9 cellular contexts compared by ENCODE assay signal in genomic region chr17:57947369-57947768, GRCh38. TPM values are rescaled to one million over a fixed set of nuclear protein-coding genes. Genes with fewer than 3 reads are reported as not detected.
DNase-seq lines count a peak whose midpoint lies in the region; ATAC-seq and TF ChIP-seq lines count a peak whose summit lies in the region.
"Had no signal": no experiment of that assay in that cellular context is flagged by ENCODE, and none has a peak within 500 bp of the region (broad histone marks: within the 10 kb centered on the region; RNA-seq: fewer than 3 reads in every experiment).

No MANE protein-coding gene starts in this region.

- H3K27me3 ChIP-seq in gastroesophageal sphincter (no peaks in the 10 kb centered on the region), smooth muscle cell (ENCODE audit: low read depth) (no peaks in the 10 kb centered on the region)

- H3K36me3 ChIP-seq in gastroesophageal sphincter (no peaks in the 10 kb centered on the region), smooth muscle cell (ENCODE audit: low read depth) (no peaks in the 10 kb centered on the region)

- no peak for ATAC-seq in gastroesophageal sphincter
- no peak for ATAC-seq in GM18868 (IDR thresholded peaks at IDR 0.05; ENCODE audit: unreplicated experiment)

- peak overlapping the region; percentile 75 for H3K4me2 ChIP-seq in smooth muscle cell

- no peaks in the 10 kb centered on the region for H3K9me3 ChIP-seq in gastroesophageal sphincter
- no peaks in the 10 kb centered on the region for H3K9me3 ChIP-seq in smooth muscle cell (replicated peaks; ENCODE audit: low read depth)

- peaks cover 21% of the 10 kb centered on the region for H4K20me1 ChIP-seq in smooth muscle cell (ENCODE audit: low read depth)

- H3F3A ChIP-seq in smooth muscle cell (ENCODE audit: low read depth), result peaks cover 35% of the 10 kb centered on the region

- H2AFZ ChIP-seq in smooth muscle cell (ENCODE audit: low read depth), result no peak overlapping the region

- DNase-seq in GM12865 (ENCODE audit: low read depth), result no peak
- no peak for DNase-seq in smooth muscle cell (lab: John Stamatoyannopoulos, UW; ENCODE audit: unreplicated experiment)
- DNase-seq in stimulated activated naive CD4-positive, alpha-beta T cell treated with Interleukin-2 at 50 U/mL for 16 hours (lab: John Stamatoyannopoulos, UW), result no peak
- DNase-seq in NCI-H2081 treated with DMSO at 0.1 percent for 48 hours (lab: John Stamatoyannopoulos, UW), result no peak
- DNase-seq in activated CD4-positive, CD25-positive, alpha-beta regulatory T cell (lab: John Stamatoyannopoulos, UW), result no peak
- DNase-seq: NCI-H1417 treated with DMSO at 0.1 percent for 48 hours had no signal

- WGBS in gastroesophageal sphincter (ENCODE audit: low coverage in 1 of 2), 2 donors, result 53 to 70% methylated on average over 5 to 9 of the region's 9 CpGs
- 94% methylated on average over 9 of the region's 9 CpGs for WGBS in smooth muscle cell (ENCODE audit: low lambda C conversion rate)

- H3K4me3 ChIP-seq in GM12865 (ENCODE audit: low read depth, low read length), result peak overlapping the region; percentile 21
- H3K4me3 ChIP-seq in WI38 (ENCODE audit: low read depth, low read length), result peak overlapping the region; percentile 53
- H3K4me3 ChIP-seq in gastroesophageal sphincter, result peak overlapping the region; percentile 44 to 47
- peak overlapping the region; percentile 25 for H3K4me3 ChIP-seq in smooth muscle cell

- no peak overlapping the region for H3K9ac ChIP-seq in smooth muscle cell (ENCODE audit: low read depth)

- H3K79me2 ChIP-seq in smooth muscle cell (ENCODE audit: low read depth), result peaks cover 21% of the 10 kb centered on the region

- TF ChIP-seq EP300 in gastroesophageal sphincter (IDR thresholded peaks at IDR 0.05), result no peak

- TF ChIP-seq CTCF in GM12865 (IDR thresholded peaks at IDR 0.05; ENCODE audit: insufficient read depth, low read depth, low read length, missing control alignments) (no peak), WI38 (IDR thresholded peaks at IDR 0.05; ENCODE audit: low read depth, low read length) (no peak), gastroesophageal sphincter (IDR thresholded peaks at IDR 0.05) (no peak), smooth muscle cell (IDR thresholded peaks at IDR 0.05; ENCODE audit: borderline replicate concordance, insufficient read depth, poor library complexity, severe bottlenecking) (no peak)

- H3K4me1 ChIP-seq in gastroesophageal sphincter (peaks cover 15 to 98% (median 65%) of the 10 kb centered on the region in 3 donors), smooth muscle cell (ENCODE audit: low read depth) (peaks cover 42% of the 10 kb centered on the region)

- no peak for TF ChIP-seq POLR2A in gastroesophageal sphincter (IDR thresholded peaks at IDR 0.05)

- peak overlapping the region; percentile 97 to 100 (median 99) for H3K27ac ChIP-seq in gastroesophageal sphincter
- H3K27ac ChIP-seq in smooth muscle cell (ENCODE audit: low read depth), result peak overlapping the region; percentile 94

RNA-seq across cellular contexts. Expression of gene CUEDC1, which starts 7.8 kb away (rescaled TPM):
- 10 to 100 TPM; 35.7 to 60.3 (median 45.6) TPM for total RNA-seq in gastroesophageal sphincter
- total RNA-seq in smooth muscle cell, result 7.0 and 11.1 TPM in 2 replicates
- polyA plus RNA-seq in smooth muscle cell, result 10.4 and 11.7 TPM in 2 replicates

RNA-seq across cellular contexts. Expression of gene VEZF1, which starts 40.7 kb away (rescaled TPM):
- total RNA-seq in gastroesophageal sphincter, result 100 to 1,000 TPM; 115 to 148 (median 132) TPM
- 52.1 and 61.8 TPM in 2 replicates for total RNA-seq in smooth muscle cell
- polyA plus RNA-seq in smooth muscle cell, result 24.9 and 25.3 TPM in 2 replicates

RNA-seq across cellular contexts. Expression of gene SRSF1, which starts 59.7 kb away (rescaled TPM):
- total RNA-seq in gastroesophageal sphincter (100 to 1,000 TPM; 139 to 240 (median 198) TPM), smooth muscle cell (194 and 200 TPM in 2 replicates)
- polyA plus RNA-seq in smooth muscle cell, result 57.9 and 61.3 TPM in 2 replicates
